ENCODE assay signal across 15 cellular contexts in genomic region chr13:62626771-62627170, GRCh38.
DNase-seq lines count a peak whose midpoint lies in the region; ATAC-seq and TF ChIP-seq lines count a peak whose summit lies in the region.
"Had no signal": no experiment of that assay in that cellular context is flagged by ENCODE, and none has a peak within 500 bp of the region (broad histone marks: within the 10 kb centered on the region; RNA-seq: fewer than 3 reads in every experiment).

No MANE protein-coding gene starts in this region.

- no peak overlapping the region for H3K23ac ChIP-seq in mesenchymal stem cell (ENCODE audit: low read length in 2 of 2)

- DNase-seq in activated CD4-positive, alpha-beta T cell treated with anti-CD3 and anti-CD28 coated beads for 36 hours = peak; percentile 6
- DNase-seq in activated CD4-positive, alpha-beta T cell treated with anti-CD3 and anti-CD28 coated beads, Interleukin-2, amount 10 ng/mL, durations not matched to agents 24 days and 14 days = no peak
- DNase-seq in brain microvascular endothelial cell = no peak
- DNase-seq in retinal pigment epithelial cell (ENCODE audit: low read depth) = no peak
- DNase-seq in mesenchymal stem cell = no peak
- DNase-seq: activated CD4-positive, alpha-beta memory T cell treated with anti-CD3 and anti-CD28 coated beads, Interleukin-2, amount 10 ng/mL, durations not matched to agents 7 days and 5 days; Kasumi-1; ovary; T-helper 17 cell; transverse colon had no signal

- no peak overlapping the region for H2BK15ac ChIP-seq in mesenchymal stem cell (ENCODE audit: low read depth, poor library complexity, severe bottlenecking)

- no peak overlapping the region for H3K9ac ChIP-seq in mesenchymal stem cell (ENCODE audit: low read length)

- no peak overlapping the region for H3K4ac ChIP-seq in mesenchymal stem cell (ENCODE audit: low read depth in 1 of 2, low read length in 2 of 2)

- no peak overlapping the region for H3K4me3 Mint-ChIP-seq in activated CD4-positive, alpha-beta T cell treated with anti-CD3 and anti-CD28 coated beads for 36 hours
- no peak overlapping the region for H3K4me3 Mint-ChIP-seq in activated CD4-positive, alpha-beta T cell treated with anti-CD3 and anti-CD28 coated beads, Interleukin-2, amount 10 ng/mL, durations not matched to agents 24 days and 14 days
- H3K4me3 Mint-ChIP-seq: activated CD4-positive, alpha-beta memory T cell treated with anti-CD3 and anti-CD28 coated beads, Interleukin-2, amount 10 ng/mL, durations not matched to agents 7 days and 5 days; T-helper 17 cell had no signal

- H3K79me1 ChIP-seq in mesenchymal stem cell (replicated peaks; ENCODE audit: low read length, poor library complexity, severe bottlenecking) = no peaks in the 10 kb centered on the region

- no peak overlapping the region for H2AFZ ChIP-seq in mesenchymal stem cell (ENCODE audit: low read depth, low read length)
- H2AFZ ChIP-seq: hepatocyte had no signal

- no peak overlapping the region for H2BK120ac ChIP-seq in mesenchymal stem cell (ENCODE audit: low read depth, low read length)

- no peaks in the 10 kb centered on the region for H3K27me3 Mint-ChIP-seq in activated CD4-positive, alpha-beta T cell treated with anti-CD3 and anti-CD28 coated beads for 36 hours
- H3K27me3 Mint-ChIP-seq in activated CD4-positive, alpha-beta T cell treated with anti-CD3 and anti-CD28 coated beads, Interleukin-2, amount 10 ng/mL, durations not matched to agents 24 days and 14 days = no peaks in the 10 kb centered on the region
- H3K27me3 Mint-ChIP-seq: activated CD4-positive, alpha-beta memory T cell treated with anti-CD3 and anti-CD28 coated beads, Interleukin-2, amount 10 ng/mL, durations not matched to agents 7 days and 5 days; T-helper 17 cell had no signal

- H2AK5ac ChIP-seq in mesenchymal stem cell (ENCODE audit: low read length, severe bottlenecking) = no peak overlapping the region

- in situ Hi-C loops in brain microvascular endothelial cell (cut with HindIII; ENCODE audit: low pct_ligation_motif_present, low sequenced_read_pairs) = no loop called here

- no peak overlapping the region for H2BK5ac ChIP-seq in mesenchymal stem cell (ENCODE audit: low read depth, low read length, poor library complexity, severe bottlenecking)

- H3K9me3 Mint-ChIP-seq in activated CD4-positive, alpha-beta T cell treated with anti-CD3 and anti-CD28 coated beads for 36 hours (ENCODE audit: low read depth) = peaks cover 6% of the 10 kb centered on the region
- H3K9me3 Mint-ChIP-seq in activated CD4-positive, alpha-beta T cell treated with anti-CD3 and anti-CD28 coated beads, Interleukin-2, amount 10 ng/mL, durations not matched to agents 24 days and 14 days = no peaks in the 10 kb centered on the region

- H3K27me3 ChIP-seq in brain microvascular endothelial cell (replicated peaks) = no peaks in the 10 kb centered on the region
- no peaks in the 10 kb centered on the region for H3K27me3 ChIP-seq in mesenchymal stem cell (ENCODE audit: control insufficient read depth in 1 of 2, insufficient read depth in 1 of 2, low read length in 2 of 2)
- H3K27me3 ChIP-seq: hepatocyte, ovary, transverse colon had no signal

- H4K91ac ChIP-seq in mesenchymal stem cell (ENCODE audit: low read length) = no peak overlapping the region

- H4K8ac ChIP-seq in mesenchymal stem cell (ENCODE audit: low read length) = no peak overlapping the region

- no peak for ATAC-seq in activated CD4-positive, alpha-beta T cell treated with anti-CD3 and anti-CD28 coated beads for 36 hours
- ATAC-seq in GM19324 (IDR thresholded peaks at IDR 0.05; ENCODE audit: low FRiP score, unreplicated experiment) (no peak), GM21529 (IDR thresholded peaks at IDR 0.05; ENCODE audit: unreplicated experiment) (no peak)
- ATAC-seq: T-helper 17 cell had no signal

- H3K18ac ChIP-seq in mesenchymal stem cell (ENCODE audit: low read depth in 1 of 2, low read length in 2 of 2) = no peak overlapping the region

- no peak overlapping the region for H3K4me2 ChIP-seq in mesenchymal stem cell (ENCODE audit: low read length, poor library complexity, severe bottlenecking)
- H3K4me2 ChIP-seq: hepatocyte had no signal

- TF ChIP-seq CTCF in LNCAP (IDR thresholded peaks at IDR 0.05) = peak; percentile 15; the same call in 1 of the 2 replicates
- peak; percentile 47 for TF ChIP-seq CTCF in brain microvascular endothelial cell (IDR thresholded peaks at IDR 0.05; ENCODE audit: low read depth, low read length, missing control alignments)
- TF ChIP-seq CTCF in retinal pigment epithelial cell (conservative IDR thresholded peaks at IDR 0.05; ENCODE audit: low read depth, low read length) = peak; percentile 34

- CTCF ChIA-PET in activated CD4-positive, alpha-beta T cell treated with anti-CD3 and anti-CD28 coated beads for 36 hours (lab: Charles Lee) = no interaction called here

- H3K4me1 ChIP-seq in mesenchymal stem cell (ENCODE audit: control insufficient read depth, insufficient read depth, low read depth, low read length) = no peaks in the 10 kb centered on the region
- H3K4me1 ChIP-seq: transverse colon had no signal

- H3K4me3 ChIP-seq in brain microvascular endothelial cell (ENCODE audit: low read depth, low read length) (no peak overlapping the region), retinal pigment epithelial cell (ENCODE audit: low read length) (no peak overlapping the region), mesenchymal stem cell (ENCODE audit: insufficient read depth in 1 of 2, low read depth in 1 of 2, low read length in 2 of 2) (no peak overlapping the region)
- H3K4me3 ChIP-seq: hepatocyte, lung, ovary, transverse colon had no signal

- H3K9me3 ChIP-seq in mesenchymal stem cell (ENCODE audit: control insufficient read depth, low read length) = no peaks in the 10 kb centered on the region
- H3K9me3 ChIP-seq: ovary, transverse colon had no signal

- 38% methylated on average over 4 of the region's 5 CpGs for WGBS in mesenchymal stem cell

- H2BK12ac ChIP-seq in mesenchymal stem cell (ENCODE audit: low read length in 2 of 2) = no peak overlapping the region

- POLR2A ChIA-PET in activated CD4-positive, alpha-beta T cell treated with anti-CD3 and anti-CD28 coated beads for 36 hours (lab: Charles Lee) = no interaction called here

- intact Hi-C loops in activated CD4-positive, alpha-beta T cell treated with anti-CD3 and anti-CD28 coated beads for 36 hours (cut with DNase I, micrococcal nuclease) = no loop called here
- intact Hi-C loops in activated CD4-positive, alpha-beta T cell treated with anti-CD3 and anti-CD28 coated beads, Interleukin-2, amount 10 ng/mL, durations not matched to agents 24 days and 14 days (cut with micrococcal nuclease) = no loop called here

- H3K36me3 Mint-ChIP-seq in activated CD4-positive, alpha-beta T cell treated with anti-CD3 and anti-CD28 coated beads for 36 hours (ENCODE audit: low read depth) = no peaks in the 10 kb centered on the region
- H3K36me3 Mint-ChIP-seq in activated CD4-positive, alpha-beta T cell treated with anti-CD3 and anti-CD28 coated beads, Interleukin-2, amount 10 ng/mL, durations not matched to agents 24 days and 14 days (ENCODE audit: low read depth) = no peaks in the 10 kb centered on the region

- no peaks in the 10 kb centered on the region for H3K4me1 Mint-ChIP-seq in activated CD4-positive, alpha-beta T cell treated with anti-CD3 and anti-CD28 coated beads for 36 hours
- H3K4me1 Mint-ChIP-seq in activated CD4-positive, alpha-beta T cell treated with anti-CD3 and anti-CD28 coated beads, Interleukin-2, amount 10 ng/mL, durations not matched to agents 24 days and 14 days = no peaks in the 10 kb centered on the region
- H3K4me1 Mint-ChIP-seq: activated CD4-positive, alpha-beta memory T cell treated with anti-CD3 and anti-CD28 coated beads, Interleukin-2, amount 10 ng/mL, durations not matched to agents 7 days and 5 days; T-helper 17 cell had no signal

- H3K27ac Mint-ChIP-seq in activated CD4-positive, alpha-beta T cell treated with anti-CD3 and anti-CD28 coated beads for 36 hours = no peak overlapping the region
- no peak overlapping the region for H3K27ac Mint-ChIP-seq in activated CD4-positive, alpha-beta T cell treated with anti-CD3 and anti-CD28 coated beads, Interleukin-2, amount 10 ng/mL, durations not matched to agents 24 days and 14 days
- H3K27ac Mint-ChIP-seq: activated CD4-positive, alpha-beta memory T cell treated with anti-CD3 and anti-CD28 coated beads, Interleukin-2, amount 10 ng/mL, durations not matched to agents 7 days and 5 days; T-helper 17 cell had no signal

- H3K27ac ChIP-seq in brain microvascular endothelial cell (no peak overlapping the region), mesenchymal stem cell (ENCODE audit: low read length, poor library complexity, severe bottlenecking) (no peak overlapping the region)
- H3K27ac ChIP-seq: hepatocyte, ovary, transverse colon had no signal

- H3K36me3 ChIP-seq in brain microvascular endothelial cell (replicated peaks) (no peaks in the 10 kb centered on the region), mesenchymal stem cell (ENCODE audit: control insufficient read depth in 1 of 2, insufficient read depth in 2 of 2, low read depth in 1 of 2, low read length in 2 of 2) (no peaks in the 10 kb centered on the region)
- H3K36me3 ChIP-seq: ovary, transverse colon had no signal

- no peak overlapping the region for H3K14ac ChIP-seq in mesenchymal stem cell (ENCODE audit: low read length in 2 of 2)
